35 cellular contexts compared by ENCODE assay signal in genomic region chr2:25504266-25504665, GRCh38.
"Had no signal": no experiment of that assay in that cellular context is flagged by ENCODE, and none has a peak within 500 bp of the region (broad histone marks: within the 10 kb centered on the region; RNA-seq: fewer than 3 reads in every experiment).

No MANE protein-coding gene starts in this region.

- FAIRE-seq: astrocyte, bronchial epithelial cell, colon, endometrium, endothelial cell of umbilical vein had no signal

- H3K4me3 Mint-ChIP-seq: activated CD4-positive, alpha-beta memory T cell treated with anti-CD3 and anti-CD28 coated beads, Interleukin-2, amount 10 ng/mL, durations not matched to agents 7 days and 5 days; activated CD4-positive, alpha-beta T cell treated with anti-CD3 and anti-CD28 coated beads, Interleukin-2, amount 10 ng/mL, durations not matched to agents 7 days and 5 days; activated naive CD8-positive, alpha-beta T cell; activated T-cell treated with anti-CD3 and anti-CD28 coated beads, Interleukin-2, amount 50 U/mL, for 24 hours; activated T-cell treated with anti-CD3 and anti-CD28 coated beads, Interleukin-2, amount 50 U/mL, for 72 hours; central memory CD8-positive, alpha-beta T cell; T-helper 1 cell treated with Interleukin-12 subunit alpha and Interleukin-12 subunit beta and Interleukin-4 antibody, amounts not matched to agents 30 μg/mL and 1 μg/mL, for 36 hours; T-helper 2 cell treated with Interferon-gamma antibody and Interleukin-4, amounts not matched to agents 5 μg/mL and 100 μg/mL, for 36 hours had no signal

- H3K4me3 ChIP-seq: esophagus squamous epithelium had no signal

- H3K9me3 Mint-ChIP-seq: activated CD4-positive, alpha-beta memory T cell treated with anti-CD3 and anti-CD28 coated beads, Interleukin-2, amount 10 ng/mL, durations not matched to agents 7 days and 5 days; activated CD4-positive, alpha-beta T cell treated with anti-CD3 and anti-CD28 coated beads, Interleukin-2, amount 10 ng/mL, durations not matched to agents 7 days and 5 days; activated T-cell treated with anti-CD3 and anti-CD28 coated beads, Interleukin-2, amount 50 U/mL, for 24 hours; activated T-cell treated with anti-CD3 and anti-CD28 coated beads, Interleukin-2, amount 50 U/mL, for 72 hours; central memory CD8-positive, alpha-beta T cell; T-helper 1 cell treated with Interleukin-12 subunit alpha and Interleukin-12 subunit beta and Interleukin-4 antibody, amounts not matched to agents 30 μg/mL and 1 μg/mL, for 36 hours; T-helper 2 cell treated with Interferon-gamma antibody and Interleukin-4, amounts not matched to agents 5 μg/mL and 100 μg/mL, for 36 hours had no signal

- H3K27me3 Mint-ChIP-seq: activated CD4-positive, alpha-beta memory T cell treated with anti-CD3 and anti-CD28 coated beads, Interleukin-2, amount 10 ng/mL, durations not matched to agents 7 days and 5 days; activated CD4-positive, alpha-beta T cell treated with anti-CD3 and anti-CD28 coated beads, Interleukin-2, amount 10 ng/mL, durations not matched to agents 7 days and 5 days; activated naive CD8-positive, alpha-beta T cell; activated T-cell treated with anti-CD3 and anti-CD28 coated beads, Interleukin-2, amount 50 U/mL, for 24 hours; central memory CD8-positive, alpha-beta T cell had no signal

- H3K4me1 Mint-ChIP-seq: activated CD4-positive, alpha-beta memory T cell treated with anti-CD3 and anti-CD28 coated beads, Interleukin-2, amount 10 ng/mL, durations not matched to agents 7 days and 5 days; activated CD4-positive, alpha-beta T cell treated with anti-CD3 and anti-CD28 coated beads, Interleukin-2, amount 10 ng/mL, durations not matched to agents 7 days and 5 days; central memory CD8-positive, alpha-beta T cell had no signal

- H3K9me3 ChIP-seq: esophagus squamous epithelium had no signal

- ATAC-seq: activated T-cell treated with anti-CD3 and anti-CD28 coated beads, Interleukin-2, amount 50 U/mL, for 72 hours had no signal

- DNase-seq: activated CD4-positive, alpha-beta memory T cell treated with anti-CD3 and anti-CD28 coated beads, Interleukin-2, amount 10 ng/mL, durations not matched to agents 7 days and 5 days; activated CD4-positive, alpha-beta T cell treated with anti-CD3 and anti-CD28 coated beads for 1 hour; activated CD4-positive, alpha-beta T cell treated with anti-CD3 and anti-CD28 coated beads for 4 hours; activated CD4-positive, alpha-beta T cell treated with anti-CD3 and anti-CD28 coated beads, Interleukin-2, amount 10 ng/mL, durations not matched to agents 7 days and 5 days; activated CD4-positive, alpha-beta T cell treated with anti-CD3 and anti-CD28 coated beads, Interleukin-2, amount 50 U/mL, for 4 hours; activated CD4-positive, CD25-positive, alpha-beta regulatory T cell; activated CD8-positive, alpha-beta memory T cell treated with anti-CD3 and anti-CD28 coated beads, Interleukin-2, amount 50 U/mL, for 48 hours; activated effector memory CD4-positive, alpha-beta T cell treated with Interleukin-2 at 50 U/mL for 16 hours; activated gamma-delta T cell treated with Interleukin-2 at 50 U/mL for 16 hours; activated naive CD4-positive, alpha-beta T cell treated with anti-CD3 and anti-CD28 coated beads, Interleukin-2, amount 50 U/mL, for 16 hours; activated naive CD4-positive, alpha-beta T cell treated with Interleukin-2 at 50 U/mL for 16 hours; activated T-cell treated with anti-CD3 and anti-CD28 coated beads for 4 hours; activated T-cell treated with anti-CD3 and anti-CD28 coated beads, Interleukin-2, amount 50 U/mL, for 24 hours; activated T-cell treated with anti-CD3 and anti-CD28 coated beads, Interleukin-2, amount 50 U/mL, for 72 hours; amniotic stem cell; anterior cingulate cortex; brain microvascular endothelial cell; cortex of kidney; effector CD8-positive, alpha-beta T cell; esophagus squamous epithelium; foreskin melanocyte; head of caudate nucleus; hippocampal formation; T1000; WERI-Rb-1 had no signal

- H3K4me1 ChIP-seq: esophagus squamous epithelium had no signal

- H3K27ac ChIP-seq: brain microvascular endothelial cell, epithelial cell of prostate, esophagus squamous epithelium, WERI-Rb-1 had no signal

- H3K36me3 ChIP-seq: brain microvascular endothelial cell, esophagus squamous epithelium, WERI-Rb-1 had no signal

- H3K27me3 ChIP-seq: brain microvascular endothelial cell, esophagus squamous epithelium had no signal

- H3K27ac Mint-ChIP-seq: activated CD4-positive, alpha-beta memory T cell treated with anti-CD3 and anti-CD28 coated beads, Interleukin-2, amount 10 ng/mL, durations not matched to agents 7 days and 5 days; activated CD4-positive, alpha-beta T cell treated with anti-CD3 and anti-CD28 coated beads, Interleukin-2, amount 10 ng/mL, durations not matched to agents 7 days and 5 days; activated naive CD8-positive, alpha-beta T cell; activated T-cell treated with anti-CD3 and anti-CD28 coated beads, Interleukin-2, amount 50 U/mL, for 24 hours; activated T-cell treated with anti-CD3 and anti-CD28 coated beads, Interleukin-2, amount 50 U/mL, for 72 hours; T-helper 1 cell treated with Interleukin-12 subunit alpha and Interleukin-12 subunit beta and Interleukin-4 antibody, amounts not matched to agents 30 μg/mL and 1 μg/mL, for 36 hours; T-helper 2 cell treated with Interferon-gamma antibody and Interleukin-4, amounts not matched to agents 5 μg/mL and 100 μg/mL, for 36 hours had no signal
